9 cellular contexts compared by ENCODE assay signal in the genomic region with DNA sequence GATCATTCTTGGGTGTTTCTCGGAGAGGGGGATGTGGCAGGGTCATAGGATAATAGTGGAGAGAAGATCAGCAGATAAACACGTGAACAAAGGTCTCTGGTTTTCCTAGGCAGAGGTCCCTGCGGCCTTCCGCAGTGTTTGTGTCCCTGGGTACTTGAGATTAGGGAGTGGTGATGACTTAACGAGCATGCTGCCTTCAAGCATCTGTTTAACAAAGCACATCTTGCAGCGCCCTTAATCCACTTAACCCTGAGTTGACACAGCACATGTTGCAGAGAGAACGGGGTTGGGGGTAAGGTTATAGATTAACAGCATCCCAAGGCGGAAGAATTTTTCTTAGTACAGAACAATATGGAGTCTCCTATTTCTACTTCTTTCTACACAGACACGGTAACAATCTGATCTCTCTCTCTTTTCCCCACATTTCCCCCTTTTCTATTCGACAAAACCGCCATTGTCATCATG. TPM values are rescaled to one million over a fixed set of nuclear protein-coding genes. Genes with fewer than 3 reads are reported as not detected.
DNase-seq lines count a peak whose midpoint lies in the region; ATAC-seq and TF ChIP-seq lines count a peak whose summit lies in the region.
"Not testable (repeated sequence)": the region's sequence is repeated elsewhere in the genome, so short reads cannot be mapped to it uniquely, and the experiment has no call there.
"Had no signal": no experiment of that assay in that cellular context is flagged by ENCODE, and none has a peak within 500 bp of the region (broad histone marks: within the 10 kb centered on the region; RNA-seq: fewer than 3 reads in every experiment).

No MANE protein-coding gene starts in this region.

- peak overlapping the region in 3 of 5 donors; percentile 57 to 73 (median 57) for H3K9ac ChIP-seq in subcutaneous abdominal adipose tissue (ENCODE audit: low read length in 5 of 5)

- not testable (repeated sequence) for H3K79me2 ChIP-seq in osteoblast (ENCODE audit: insufficient read depth, low read length)

- H2AFZ ChIP-seq in osteoblast (ENCODE audit: low read length): not testable (repeated sequence)

- ATAC-seq in left lung: peak; percentile 45

- H3K36me3 Mint-ChIP-seq in CD14-positive monocyte; T-helper 2 cell treated with Interferon-gamma antibody and Interleukin-4, amounts not matched to agents 5 μg/mL and 100 μg/mL, for 36 hours (ENCODE audit: low read depth): not testable (repeated sequence)

- peaks cover 13 to 18% (median 18%) of the 10 kb centered on the region in 3 donors for H3K27me3 Mint-ChIP-seq in CD14-positive monocyte (ENCODE audit: low read depth in 3 of 3)
- not testable (repeated sequence) for H3K27me3 Mint-ChIP-seq in T-helper 2 cell treated with Interferon-gamma antibody and Interleukin-4, amounts not matched to agents 5 μg/mL and 100 μg/mL, for 36 hours (ENCODE audit: low read depth)

- peaks cover 0 to 14% of the 10 kb centered on the region in 2 donors for H3K27me3 ChIP-seq in left lung
- H3K27me3 ChIP-seq in osteoblast (ENCODE audit: insufficient read depth, low read length); subcutaneous abdominal adipose tissue (ENCODE audit: control insufficient read depth in 5 of 5, insufficient read depth in 4 of 5, low read length in 5 of 5): not testable (repeated sequence)

- not testable (repeated sequence) for H4K20me1 ChIP-seq in osteoblast (ENCODE audit: insufficient read depth, low read length)

- H3K36me3 ChIP-seq in left lung; osteoblast (ENCODE audit: insufficient read depth, low read length); subcutaneous abdominal adipose tissue (ENCODE audit: control insufficient read depth in 5 of 5, insufficient read depth in 5 of 5, low read length in 5 of 5): not testable (repeated sequence)

- H3K4me1 ChIP-seq in left lung (peaks cover 0 to 25% of the 10 kb centered on the region in 2 donors), subcutaneous abdominal adipose tissue (ENCODE audit: control insufficient read depth in 5 of 5, insufficient read depth in 5 of 5, low read length in 5 of 5) (peaks cover 0 to 14% (median 10%) of the 10 kb centered on the region in 5 donors)
- H3K4me1 ChIP-seq in osteoblast (ENCODE audit: insufficient read depth, low read length): not testable (repeated sequence)

- H3K4me1 Mint-ChIP-seq in CD14-positive monocyte: peaks cover 25% of the 10 kb centered on the region
- peaks cover 10% of the 10 kb centered on the region for H3K4me1 Mint-ChIP-seq in T-helper 2 cell treated with Interferon-gamma antibody and Interleukin-4, amounts not matched to agents 5 μg/mL and 100 μg/mL, for 36 hours (ENCODE audit: low read depth)

- peak overlapping the region; percentile 81 to 95 for H3K4me3 Mint-ChIP-seq in CD14-positive monocyte
- peak overlapping the region; percentile 32 for H3K4me3 Mint-ChIP-seq in T-helper 2 cell treated with Interferon-gamma antibody and Interleukin-4, amounts not matched to agents 5 μg/mL and 100 μg/mL, for 36 hours

- H3K9me3 ChIP-seq in left lung; osteoblast (ENCODE audit: low read depth, low read length); subcutaneous abdominal adipose tissue (ENCODE audit: control insufficient read depth in 5 of 5, low read length in 5 of 5): not testable (repeated sequence)

- not testable (repeated sequence) for H3K9me3 Mint-ChIP-seq in CD14-positive monocyte; T-helper 2 cell treated with Interferon-gamma antibody and Interleukin-4, amounts not matched to agents 5 μg/mL and 100 μg/mL, for 36 hours

- peak overlapping the region in 1 of 7 donors; percentile 36 for H3K27ac Mint-ChIP-seq in CD14-positive monocyte
- H3K27ac Mint-ChIP-seq in T-helper 2 cell treated with Interferon-gamma antibody and Interleukin-4, amounts not matched to agents 5 μg/mL and 100 μg/mL, for 36 hours: not testable (repeated sequence)

- TF ChIP-seq CTCF in CD14-positive monocyte (IDR thresholded peaks at IDR 0.05); cardiac fibroblast (IDR thresholded peaks at IDR 0.05; ENCODE audit: low read depth, low read length); fibroblast of pulmonary artery (IDR thresholded peaks at IDR 0.05; ENCODE audit: low read length, missing control alignments); left lung (IDR thresholded peaks at IDR 0.05); osteoblast (IDR thresholded peaks at IDR 0.05; ENCODE audit: extremely low read depth, low read depth, low read length): not testable (repeated sequence)

- not testable (repeated sequence) for DNase-seq in CD14-positive monocyte (ENCODE audit: low spot score); T-helper 2 cell treated with Interferon-gamma antibody and Interleukin-4, amounts not matched to agents 5 μg/mL and 100 μg/mL, for 36 hours (ENCODE audit: low spot score); cardiac fibroblast (ENCODE audit: low read depth in 2 of 2); fibroblast of pulmonary artery (ENCODE audit: low read depth); osteoblast (ENCODE audit: insufficient read length, low spot score, missing footprints)
- peak; percentile 24 for DNase-seq in HK-2 (ENCODE audit: unreplicated experiment)
- DNase-seq in left lung: peak in 1 of 2 donors; percentile 40

- peak overlapping the region; percentile 95 for H3K4me2 ChIP-seq in osteoblast (ENCODE audit: insufficient read depth, low read length)

- peak overlapping the region; percentile 80 to 82 for H3K27ac ChIP-seq in left lung
- H3K27ac ChIP-seq in osteoblast (ENCODE audit: low read depth, low read length); subcutaneous abdominal adipose tissue (ENCODE audit: low read depth, low read length): not testable (repeated sequence)

- H3K4me3 ChIP-seq in cardiac fibroblast (replicated peaks in 1 of 2; ENCODE audit: low read depth in 2 of 2, low read length in 2 of 2) (peak overlapping the region; percentile 50 to 56), fibroblast of pulmonary artery (replicated peaks; ENCODE audit: low read depth, low read length) (peak overlapping the region; percentile 57), left lung (peak overlapping the region; percentile 35 to 38), osteoblast (ENCODE audit: insufficient read depth, low read length) (peak overlapping the region; percentile 79), subcutaneous abdominal adipose tissue (ENCODE audit: low read depth in 1 of 5, low read length in 5 of 5) (peak overlapping the region; percentile 52 to 75 (median 66))

- intact Hi-C loops in CD14-positive monocyte (cut with micrococcal nuclease); left lung (cut with DNase I): not testable (repeated sequence)

RNA-seq across cellular contexts. Expression of gene ANKDD1B, which starts 0.4 kb away (rescaled TPM):
- polyA plus RNA-seq in CD14-positive monocyte: not detected
- total RNA-seq in left lung: 1 to 10 TPM; 3.0 to 3.3 TPM
- 0.59 and 0.72 TPM in 2 replicates for total RNA-seq in osteoblast
- total RNA-seq: OCI-LY7 had no signal
